10 cellular contexts compared by ENCODE assay signal in genomic region chr2:120415060-120415459, GRCh38.
"Had no signal": no experiment of that assay in that cellular context is flagged by ENCODE, and none has a peak within 500 bp of the region (broad histone marks: within the 10 kb centered on the region; RNA-seq: fewer than 3 reads in every experiment).

No MANE protein-coding gene starts in this region.

- H3K4me3 ChIP-seq: GM23248, GM23338, HAP-1 had no signal

- DNase-seq: GM23248, GOT3, H7, H9, HCEC 1CT, HFFc6 had no signal

- H3K36me3 ChIP-seq: HAP-1 had no signal

- ATAC-seq: GM23338, HCT116 had no signal

- FAIRE-seq: H54 had no signal

- H3K4me1 ChIP-seq: HAP-1 had no signal

- H3K9ac ChIP-seq: GM23248 had no signal

- H2AFZ ChIP-seq: GM23248, GM23338 had no signal

- H3K4me2 ChIP-seq: GM23338 had no signal

- H3K27ac ChIP-seq: GM23248 had no signal
